In genomic region chr21:39387461-39388037, GRCh38 we compare ENCODE assay signal across 7 cellular contexts. TPM values are rescaled to one million over a fixed set of nuclear protein-coding genes. Genes with fewer than 3 reads are reported as not detected.
DNase-seq lines count a peak whose midpoint lies in the region; ATAC-seq and TF ChIP-seq lines count a peak whose summit lies in the region.

No MANE protein-coding gene starts in this region.

- H4K20me1 ChIP-seq in PC-9 (ENCODE audit: insufficient read depth): no peaks in the 10 kb centered on the region

- no peaks in the 10 kb centered on the region for H3K27me3 ChIP-seq in PC-9 (ENCODE audit: insufficient read depth, low read depth)
- H3K27me3 ChIP-seq in esophagus squamous epithelium: no peaks in the 10 kb centered on the region
- H3K27me3 ChIP-seq in muscle layer of duodenum (ENCODE audit: low read depth, low read length): no peaks in the 10 kb centered on the region

- DNase-seq in PC-9 (peak; percentile 69 to 86), esophagus squamous epithelium (lab: John Stamatoyannopoulos, UW) (peak; percentile 51)
- DNase-seq in activated T-cell treated with anti-CD3 and anti-CD28 coated beads, Interleukin-2, amount 50 U/mL, for 48 hours: peak; percentile 95 to 96
- DNase-seq in stimulated activated CD8-positive, alpha-beta memory T cell treated with anti-CD3 and anti-CD28 coated beads, Interleukin-7, amount 100 ng/mL, for 1 hour (ENCODE audit: low read depth in 2 of 2): peak; percentile 80 to 81

- H3K9me3 ChIP-seq in PC-9 (ENCODE audit: insufficient read depth, low read depth) (no peaks in the 10 kb centered on the region), esophagus squamous epithelium (no peaks in the 10 kb centered on the region), muscle layer of duodenum (ENCODE audit: control insufficient read depth in 1 of 2, low read length in 2 of 2) (no peaks in the 10 kb centered on the region)

- H3K36me3 ChIP-seq in PC-9 (ENCODE audit: low read depth) (no peaks in the 10 kb centered on the region), esophagus squamous epithelium (peaks cover 6 to 20% (median 9%) of the 10 kb centered on the region in 3 donors), muscle layer of duodenum (ENCODE audit: control insufficient read depth in 1 of 2, insufficient read depth in 2 of 2, low read length in 2 of 2) (peaks cover 10 to 13% of the 10 kb centered on the region in 2 donors)

- no peaks in the 10 kb centered on the region for H3K27me3 Mint-ChIP-seq in IgD-negative memory B cell

- peak; percentile 54 for ATAC-seq in GM18868 (IDR thresholded peaks at IDR 0.05; ENCODE audit: unreplicated experiment)

- peaks cover 6% of the 10 kb centered on the region; the same call in 1 of the 2 replicates for H3K79me2 ChIP-seq in PC-9 (ENCODE audit: low read depth)

- H3K4me2 ChIP-seq in PC-9: peak overlapping the region; percentile 91

- H3K27ac ChIP-seq in PC-9 (peak overlapping the region; percentile 64), esophagus squamous epithelium (peak overlapping the region; percentile 63 to 87 (median 78)), muscle layer of duodenum (ENCODE audit: low read length) (peak overlapping the region; percentile 63)

- H3K9me2 ChIP-seq in PC-9 (ENCODE audit: insufficient read depth): no peaks in the 10 kb centered on the region

- intact Hi-C loops in PC-9 (cut with micrococcal nuclease; ENCODE audit: unreplicated experiment): loop anchor here (1.0 to 10.0 kb wide), 4 partner anchors 38 to 203 kb away; partner anchors contain the start of genes HMGN1 and PSMG1
- intact Hi-C loops in esophagus squamous epithelium (cut with DNase I): loop anchor here (10.0 kb wide), 1 partner anchor 73 kb away; the partner anchor contains the start of gene BRWD1

- H3F3A ChIP-seq in PC-9 (ENCODE audit: insufficient read depth, low read depth): peaks cover 8% of the 10 kb centered on the region; the same call in 1 of the 2 replicates

- peak overlapping the region; percentile 72 to 93 (median 85) for H3K27ac Mint-ChIP-seq in IgD-negative memory B cell

- TF ChIP-seq CTCF in PC-9 (conservative IDR thresholded peaks at IDR 0.05): no peak
- TF ChIP-seq CTCF in esophagus squamous epithelium (IDR thresholded peaks at IDR 0.05): no peak

- POLR2A ChIA-PET in PC-9 (lab: Charles Lee; ENCODE audit: unreplicated experiment): interaction anchor here (0.5 to 0.6 kb wide), 3 partner anchors 103 to 205 kb away, joined by 3 to 8 read pairs (median 3); partner anchors contain the start of gene PSMG1

- CTCF ChIA-PET in PC-9 (lab: Charles Lee): interaction anchor here (0.6 to 1.2 kb wide), 4 partner anchors 40 to 254 kb away, joined by 3 to 10 read pairs (median 7); no protein-coding TSS in a partner anchor

- peaks cover 2% of the 10 kb centered on the region for H3K36me3 Mint-ChIP-seq in IgD-negative memory B cell

- 1 to 9% methylated on average over 6 to 15 of the region's 21 CpGs for WGBS in esophagus squamous epithelium, 2 donors

- H3K9me3 Mint-ChIP-seq in IgD-negative memory B cell: no peaks in the 10 kb centered on the region

- H3K4me1 Mint-ChIP-seq in IgD-negative memory B cell: peaks cover 4 to 19% (median 12%) of the 10 kb centered on the region in 3 donors

- no TSS peak for BruUV-seq in PC-9 (replicated peaks; lab: Mats Ljungman, UMichigan)

- H3K4me1 ChIP-seq in PC-9 (replicated peaks; ENCODE audit: insufficient read depth) (0 out of 2 replicates have a peak, but pooled peaks cover 4% of the 10 kb centered on the region), esophagus squamous epithelium (peaks cover 11 to 49% (median 15%) of the 10 kb centered on the region in 3 donors), muscle layer of duodenum (ENCODE audit: control insufficient read depth in 1 of 2, insufficient read depth in 2 of 2, low read length in 2 of 2) (peaks cover 3 to 21% of the 10 kb centered on the region in 2 donors)

- peak overlapping the region; percentile 81 to 96 (median 90) for H3K4me3 Mint-ChIP-seq in IgD-negative memory B cell

- peak in 1 of 4 donors; percentile 32 for TF ChIP-seq POLR2A in esophagus squamous epithelium (IDR thresholded peaks at IDR 0.05)

- peak overlapping the region; percentile 68 for H3K4me3 ChIP-seq in PC-9
- H3K4me3 ChIP-seq in esophagus squamous epithelium: peak overlapping the region; percentile 25 to 66 (median 53)
- H3K4me3 ChIP-seq in muscle layer of duodenum (ENCODE audit: low read depth in 1 of 2, low read length in 2 of 2): peak overlapping the region; percentile 69 to 74

- peak overlapping the region; percentile 86 for H2AFZ ChIP-seq in PC-9

RNA-seq across cellular contexts. Expression of gene HMGN1, which starts 38.7 kb away (rescaled TPM):
- polyA plus RNA-seq in IgD-negative memory B cell: 283 TPM
- total RNA-seq in PC-9 (2021): 369 and 402 TPM in 2 replicates
- total RNA-seq in esophagus squamous epithelium: 100 to 1,000 TPM; 114 to 193 (median 144) TPM

RNA-seq across cellular contexts. Expression of gene LCA5L, which starts 58.0 kb away (rescaled TPM):
- not detected for polyA plus RNA-seq in IgD-negative memory B cell
- 1.8 and 2.4 TPM in 2 replicates for total RNA-seq in PC-9 (2021)
- total RNA-seq in esophagus squamous epithelium: 1 to 10 TPM in 1 of 4 donors, under 1 TPM in 2, not detected in 1; 0.44 to 1.7 (median 0.82) TPM

Comparison
In these comparisons a context has a peak if more than half of its experiments do, and no peak if none do; other contexts are left out.
1. Peak in every context shown above with its lines: DNase-seq, ATAC-seq, H3K4me3 ChIP-seq and H3K27ac ChIP-seq.